8 cellular contexts compared by ENCODE assay signal in the genomic region with DNA sequence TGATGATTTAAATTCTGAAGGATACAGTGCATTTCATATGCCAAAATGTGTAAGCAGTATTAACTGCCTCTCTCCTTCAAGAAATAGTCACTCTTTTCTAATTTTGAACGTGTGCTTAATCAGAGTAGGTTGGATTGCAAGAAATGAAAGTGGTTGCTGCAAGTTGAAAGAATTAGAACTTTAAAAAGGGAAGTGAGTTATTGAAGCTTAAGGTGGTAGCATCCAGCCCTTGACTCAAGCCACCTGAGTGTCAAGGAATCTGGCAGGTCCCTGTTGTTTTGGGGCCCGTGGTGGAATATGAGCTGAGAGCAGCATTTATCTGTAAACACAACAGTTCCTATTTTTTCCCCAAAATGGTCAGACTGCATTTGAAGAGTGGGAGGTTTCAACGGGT. TPM values are rescaled to one million over a fixed set of nuclear protein-coding genes. Genes with fewer than 3 reads are reported as not detected.
DNase-seq lines count a peak whose midpoint lies in the region; ATAC-seq and TF ChIP-seq lines count a peak whose summit lies in the region.

No MANE protein-coding gene starts in this region.

- CTCF ChIA-PET in mammary epithelial cell (lab: Charles Lee; ENCODE audit: low non-redundant PET), result no interaction called here

- no peak overlapping the region for H3K9ac ChIP-seq in mammary epithelial cell (ENCODE audit: insufficient read depth, low read length)

- no peaks in the 10 kb centered on the region for H3K79me2 ChIP-seq in mammary epithelial cell (ENCODE audit: insufficient read depth, low read length)

- TF ChIP-seq CTCF in mammary epithelial cell (conservative IDR thresholded peaks at IDR 0.05 in 1 of 2, IDR thresholded peaks at IDR 0.05 in 1 of 2; ENCODE audit: extremely low read depth in 1 of 2, insufficient read depth in 1 of 2, low read depth in 1 of 2, low read length in 2 of 2) (no peak), gastrocnemius medialis (IDR thresholded peaks at IDR 0.05 in 4 of 5, conservative IDR thresholded peaks at IDR 0.05 in 1 of 5) (no peak), GM13976 (IDR thresholded peaks at IDR 0.05; ENCODE audit: borderline replicate concordance, control extremely low read depth, extremely low read depth, insufficient read depth, missing control alignments) (no peak)

- no TSS peak for BruUV-seq in mammary epithelial cell (replicated peaks; lab: Mats Ljungman, UMichigan)

- no peaks in the 10 kb centered on the region for H3K36me3 ChIP-seq in mammary epithelial cell (ENCODE audit: insufficient read depth, low read length)
- H3K36me3 ChIP-seq in gastrocnemius medialis, result no peaks in the 10 kb centered on the region

- dilution Hi-C loops in mammary epithelial cell (cut with HindIII; ENCODE audit: low sequenced_read_pairs), result no loop called here

- no peak overlapping the region for H3K27ac ChIP-seq in mammary epithelial cell (ENCODE audit: insufficient read depth, low read depth, low read length)
- H3K27ac ChIP-seq in gastrocnemius medialis, result peak overlapping the region in 3 of 4 donors; percentile 33 to 95 (median 90)

- peak overlapping the region; percentile 78 for H2AFZ ChIP-seq in mammary epithelial cell (ENCODE audit: low read depth, low read length)

- DNase-seq in mammary epithelial cell (no peak), gastrocnemius medialis (no peak), GM13976 (ENCODE audit: low spot score) (no peak), NCI-H2107 treated with DMSO at 0.1 percent for 48 hours (lab: John Stamatoyannopoulos, UW; ENCODE audit: unreplicated experiment) (no peak), NCI-H1694 (lab: John Stamatoyannopoulos, UW) (no peak)

- ATAC-seq in GM18867 (IDR thresholded peaks at IDR 0.05; ENCODE audit: unreplicated experiment) (peak; percentile 36), HG03432 (IDR thresholded peaks at IDR 0.05; ENCODE audit: unreplicated experiment) (peak; percentile 25), gastrocnemius medialis (no peak), HG02973 (IDR thresholded peaks at IDR 0.05; ENCODE audit: unreplicated experiment) (no peak)

- intact Hi-C loops in mammary epithelial cell (cut with micrococcal nuclease) (loop anchor here (10.0 kb wide), 1 partner anchor 490 kb away; no protein-coding TSS in a partner anchor), gastrocnemius medialis (cut with DNase I; ENCODE audit: low total_unique reads) (loop anchor here (5.0 to 10.0 kb wide), 5 partner anchors 87 to 700 kb away; a partner anchor contains a TSS)

- in situ Hi-C loops in mammary epithelial cell (cut with MboI; ENCODE audit: low sequenced_read_pairs in 2 of 2), result no loop called here
- in situ Hi-C loops in gastrocnemius medialis (cut with MboI; ENCODE audit: low sequenced_read_pairs in 4 of 4), result no loop called here
- in situ Hi-C loops in GM13976 (cut with MboI; ENCODE audit: low sequenced_read_pairs, unreplicated experiment), result no loop called here

- H3K27me3 ChIP-seq in mammary epithelial cell (ENCODE audit: insufficient read depth, low read length) (no peaks in the 10 kb centered on the region), gastrocnemius medialis (no peaks in the 10 kb centered on the region)

- WGBS in mammary epithelial cell (ENCODE audit: low coverage, missing lambda C conversion rate), result 3% methylated on average over 3 of the region's 3 CpGs

- no peak for TF ChIP-seq POLR2A in gastrocnemius medialis (IDR thresholded peaks at IDR 0.05)

- H3K9me3 ChIP-seq in mammary epithelial cell (replicated peaks; ENCODE audit: insufficient read depth, low read length) (no peaks in the 10 kb centered on the region), gastrocnemius medialis (no peaks in the 10 kb centered on the region)

- H3K4me1 ChIP-seq in mammary epithelial cell (ENCODE audit: insufficient read depth, low read length) (peaks cover 23% of the 10 kb centered on the region), gastrocnemius medialis (peaks cover 16 to 25% of the 10 kb centered on the region in 2 donors)

- H4K20me1 ChIP-seq in mammary epithelial cell (ENCODE audit: insufficient read depth, low read length), result no peaks in the 10 kb centered on the region

- H3K4me2 ChIP-seq in mammary epithelial cell (ENCODE audit: insufficient read depth, low read depth, low read length), result peak overlapping the region; percentile 86

- H3K4me3 ChIP-seq in mammary epithelial cell (replicated peaks in 1 of 3; ENCODE audit: insufficient read depth in 1 of 3, low read depth in 2 of 3, low read length in 3 of 3), result peak overlapping the region in 2 of 3 experiments; percentile 56 to 83
- H3K4me3 ChIP-seq in gastrocnemius medialis, result peak overlapping the region in 3 of 4 donors; percentile 78 to 97 (median 82)

RNA-seq across cellular contexts. Expression of a gene that starts 1.7 kb away (rescaled TPM):
- total RNA-seq in mammary epithelial cell, result 10 to 100 TPM; 15.6 to 33.2 TPM
- polyA plus RNA-seq in mammary epithelial cell, result 9.2 TPM
- polyA minus RNA-seq in mammary epithelial cell, result 58.6 TPM
- 10 to 100 TPM in 2 of 4 donors, 1 to 10 TPM in 2; 5.5 to 21.7 (median 11.3) TPM for total RNA-seq in gastrocnemius medialis

RNA-seq across cellular contexts. Expression of a gene that starts 27.7 kb away (rescaled TPM):
- total RNA-seq in mammary epithelial cell (10 to 100 TPM; 31.4 to 87.7 TPM), gastrocnemius medialis (1 to 10 TPM; 4.4 to 9.4 (median 7.6) TPM)
- polyA plus RNA-seq in mammary epithelial cell, result 37.6 TPM
- 22.4 TPM for polyA minus RNA-seq in mammary epithelial cell

Comparison
In these comparisons a context has a peak if more than half of its experiments do, and no peak if none do; other contexts are left out.
1. ATAC-seq: peak in GM18867 (single experiment) and HG03432 (single experiment); none in gastrocnemius medialis (0 of 2) and HG02973 (single experiment).